Comparison of ENCODE assay signal across 1 cellular context in genomic region chr13:24217601-24218281, GRCh38.
TF ChIP-seq lines count a peak whose summit lies in the region.

No MANE protein-coding gene starts in this region.

TF ChIP-seq in HepG2, 621 proteins besides CTCF, POLR2A, EP300 and RAD21 (continued from another document and continues in another):
- TF ChIP-seq CEBPZ (IDR thresholded peaks at IDR 0.05; ENCODE audit: low read length) (no peak), MATR3 (CRISPR knock-in tag; IDR thresholded peaks at IDR 0.05) (no peak), ZNF687 (CRISPR knock-in tag; IDR thresholded peaks at IDR 0.05) (peak; percentile 92), KAT7 (CRISPR knock-in tag; IDR thresholded peaks at IDR 0.05; ENCODE audit: borderline replicate concordance) (no peak), KDM6A (CRISPR knock-in tag; IDR thresholded peaks at IDR 0.05; ENCODE audit: low read depth) (0 out of 2 replicates have a peak, but pooled peaks have one; percentile 19), HDAC1 (CRISPR knock-in tag; IDR thresholded peaks at IDR 0.05) (peak; percentile 51), SP140L (CRISPR knock-in tag; IDR thresholded peaks at IDR 0.05; ENCODE audit: borderline replicate concordance) (no peak), ZNF263 (CRISPR knock-in tag; IDR thresholded peaks at IDR 0.05) (0 out of 2 replicates have a peak, but pooled peaks have one; percentile 11), ESRRA (CRISPR knock-in tag; IDR thresholded peaks at IDR 0.05; ENCODE audit: low read depth) (no peak), ZNF143 (CRISPR knock-in tag; IDR thresholded peaks at IDR 0.05) (0 out of 2 replicates have a peak, but pooled peaks have one; percentile 14), HNF1B (CRISPR knock-in tag; IDR thresholded peaks at IDR 0.05) (peak; percentile 79; the same call in 1 of the 2 replicates), ZNF83 (CRISPR knock-in tag; IDR thresholded peaks at IDR 0.05; ENCODE audit: borderline replicate concordance) (peak; percentile 81; the same call in 1 of the 2 replicates), GPBP1L1 (CRISPR knock-in tag; IDR thresholded peaks at IDR 0.05) (no peak), ZMAT3 (CRISPR knock-in tag; conservative IDR thresholded peaks at IDR 0.05) (0 out of 2 replicates have a peak, but pooled peaks have one; percentile 27), ZNF543 (CRISPR knock-in tag; IDR thresholded peaks at IDR 0.05) (0 out of 2 replicates have a peak, but pooled peaks have one; percentile 48), ZBTB7A (CRISPR knock-in tag; IDR thresholded peaks at IDR 0.05) (no peak), NCOA2 (CRISPR knock-in tag; IDR thresholded peaks at IDR 0.05) (peak; percentile 65), KAT8 (CRISPR knock-in tag; IDR thresholded peaks at IDR 0.05) (peak; percentile 47; the same call in 1 of the 2 replicates), SP4 (CRISPR knock-in tag; IDR thresholded peaks at IDR 0.05) (0 out of 2 replicates have a peak, but pooled peaks have one; percentile 37), ZBTB26 (CRISPR knock-in tag; IDR thresholded peaks at IDR 0.05; ENCODE audit: borderline replicate concordance) (peak; percentile 22; the same call in 1 of the 2 replicates), ZNF350 (CRISPR knock-in tag; IDR thresholded peaks at IDR 0.05; ENCODE audit: borderline replicate concordance, low read depth) (peak; percentile 78), ZNF251 (CRISPR knock-in tag; IDR thresholded peaks at IDR 0.05) (no peak), SPEN (CRISPR knock-in tag; IDR thresholded peaks at IDR 0.05; ENCODE audit: low read depth) (peak; percentile 54; the same call in 1 of the 2 replicates), ZGPAT (CRISPR knock-in tag; IDR thresholded peaks at IDR 0.05) (peak; percentile 56; the same call in 1 of the 2 replicates), ZNF609 (CRISPR knock-in tag; IDR thresholded peaks at IDR 0.05; ENCODE audit: borderline replicate concordance) (peak; percentile 73), ZNF891 (CRISPR knock-in tag; IDR thresholded peaks at IDR 0.05) (peak; percentile 38; the same call in 1 of the 2 replicates), ATF4 (CRISPR knock-in tag; IDR thresholded peaks at IDR 0.05) (peak in 1 of 2 experiments; percentile 64; a peak in 2 of 4 replicates), ZNF766 (CRISPR knock-in tag; IDR thresholded peaks at IDR 0.05; ENCODE audit: borderline replicate concordance) (0 out of 2 replicates have a peak, but pooled peaks have one; percentile 22), IKZF5 (CRISPR knock-in tag; IDR thresholded peaks at IDR 0.05) (peak; percentile 53), ZNF18 (CRISPR knock-in tag; IDR thresholded peaks at IDR 0.05; ENCODE audit: insufficient replicate concordance) (peak; percentile 71), ATF1 (CRISPR knock-in tag; IDR thresholded peaks at IDR 0.05) (no peak), BHLHE40 (IDR thresholded peaks at IDR 0.05; ENCODE audit: low read length) (peak; percentile 98), MTA1 (CRISPR knock-in tag; IDR thresholded peaks at IDR 0.05; ENCODE audit: borderline replicate concordance) (0 out of 2 replicates have a peak, but pooled peaks have one; percentile 56)
